In genomic region chr11:76076749-76077148, GRCh38 we compare ENCODE assay signal across 23 cellular contexts.
"Had no signal": no experiment of that assay in that cellular context is flagged by ENCODE, and none has a peak within 500 bp of the region (broad histone marks: within the 10 kb centered on the region; RNA-seq: fewer than 3 reads in every experiment).

No MANE protein-coding gene starts in this region.

- ATAC-seq: foreskin keratinocyte; gastroesophageal sphincter; heart left ventricle; left lung; left ventricle myocardium superior; lower lobe of right lung; naive thymus-derived CD4-positive, alpha-beta T cell had no signal

- H3K27me3 ChIP-seq: dorsolateral prefrontal cortex, esophagus muscularis mucosa, foreskin keratinocyte, gastroesophageal sphincter, heart left ventricle, hepatocyte, left lung had no signal

- H3K27ac ChIP-seq: coronary artery, foreskin keratinocyte, hepatocyte, lower lobe of right lung had no signal

- H3K9me3 ChIP-seq: esophagus muscularis mucosa, gastroesophageal sphincter, left lung, lower lobe of right lung had no signal

- H3K4me3 ChIP-seq: coronary artery, dorsolateral prefrontal cortex, esophagus muscularis mucosa, gastroesophageal sphincter, heart left ventricle, hepatocyte, left lung, lower lobe of right lung had no signal

- DNase-seq: dermis blood vessel endothelial cell; dorsolateral prefrontal cortex; effector CD4-positive, alpha-beta T cell; effector memory CD4-positive, alpha-beta T cell; foreskin keratinocyte; heart left ventricle; hypothalamus; immature natural killer cell; islet precursor cell; kidney; kidney glomerular epithelial cell; left lung; left ventricle myocardium superior; lower lobe of right lung; mesendoderm; midbrain; naive thymus-derived CD4-positive, alpha-beta T cell had no signal

- FAIRE-seq: colon, endothelial cell of umbilical vein had no signal

- H3K4me1 ChIP-seq: foreskin keratinocyte had no signal

- H3K36me3 ChIP-seq: esophagus muscularis mucosa, gastroesophageal sphincter, heart left ventricle, left lung, lower lobe of right lung had no signal
